Comparison of ENCODE assay signal across 1 cellular context in the genomic region with DNA sequence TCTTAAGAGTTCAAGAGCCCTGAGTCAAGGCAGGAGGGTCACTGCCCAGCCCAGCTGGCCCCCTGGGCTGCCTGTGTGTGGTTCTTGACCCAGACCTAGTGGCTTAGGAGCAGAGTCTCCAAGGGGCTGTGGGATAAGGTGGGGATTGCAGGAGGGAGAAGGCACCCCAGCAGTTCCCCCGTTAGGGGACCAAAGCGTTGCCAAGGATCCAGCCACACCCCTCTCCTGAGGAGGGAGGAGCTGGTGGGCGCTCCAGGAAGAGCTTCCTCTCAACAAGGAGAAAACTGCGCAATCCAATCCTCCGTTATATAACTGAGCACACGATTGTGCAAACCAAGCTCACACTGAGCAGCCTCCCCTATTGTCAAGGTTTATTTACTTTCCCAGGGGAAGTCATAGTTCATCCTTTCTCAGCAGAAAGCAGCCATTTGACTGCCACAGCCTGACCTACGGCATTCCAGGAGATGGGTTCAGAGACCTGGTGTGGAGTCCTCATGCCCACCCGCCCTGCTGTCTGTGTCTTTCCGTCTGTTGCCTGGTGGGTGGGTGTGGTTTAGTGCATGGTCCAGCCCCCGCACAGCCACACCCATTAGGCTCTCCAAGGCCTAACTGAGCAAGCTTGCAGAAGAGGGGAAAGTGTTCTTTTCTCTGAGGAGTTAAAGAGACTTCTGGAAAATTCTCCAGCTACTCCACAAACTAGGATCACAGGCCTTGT.
TF ChIP-seq lines count a peak whose summit lies in the region.

No MANE protein-coding gene starts in this region.

TF ChIP-seq in HepG2, 621 proteins besides CTCF, POLR2A, EP300 and RAD21 (continued from another document and continues in another):
- TF ChIP-seq, protein P1, sequence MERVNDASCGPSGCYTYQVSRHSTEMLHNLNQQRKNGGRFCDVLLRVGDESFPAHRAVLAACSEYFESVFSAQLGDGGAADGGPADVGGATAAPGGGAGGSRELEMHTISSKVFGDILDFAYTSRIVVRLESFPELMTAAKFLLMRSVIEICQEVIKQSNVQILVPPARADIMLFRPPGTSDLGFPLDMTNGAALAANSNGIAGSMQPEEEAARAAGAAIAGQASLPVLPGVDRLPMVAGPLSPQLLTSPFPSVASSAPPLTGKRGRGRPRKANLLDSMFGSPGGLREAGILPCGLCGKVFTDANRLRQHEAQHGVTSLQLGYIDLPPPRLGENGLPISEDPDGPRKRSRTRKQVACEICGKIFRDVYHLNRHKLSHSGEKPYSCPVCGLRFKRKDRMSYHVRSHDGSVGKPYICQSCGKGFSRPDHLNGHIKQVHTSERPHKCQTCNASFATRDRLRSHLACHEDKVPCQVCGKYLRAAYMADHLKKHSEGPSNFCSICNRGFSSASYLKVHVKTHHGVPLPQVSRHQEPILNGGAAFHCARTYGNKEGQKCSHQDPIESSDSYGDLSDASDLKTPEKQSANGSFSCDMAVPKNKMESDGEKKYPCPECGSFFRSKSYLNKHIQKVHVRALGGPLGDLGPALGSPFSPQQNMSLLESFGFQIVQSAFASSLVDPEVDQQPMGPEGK (CRISPR knock-in tag; IDR thresholded peaks at IDR 0.05) = peak; percentile 80
- 0 out of 2 replicates have a peak, but pooled peaks have one; percentile 62 for TF ChIP-seq ZNF367 (CRISPR knock-in tag; IDR thresholded peaks at IDR 0.05; ENCODE audit: borderline replicate concordance)
- no peak for TF ChIP-seq SUZ12 (IDR thresholded peaks at IDR 0.05; ENCODE audit: low read depth, low read length)
- TF ChIP-seq ZSCAN12 (CRISPR knock-in tag; IDR thresholded peaks at IDR 0.05) = no peak
- peak; percentile 99 for TF ChIP-seq RXRB (CRISPR knock-in tag; IDR thresholded peaks at IDR 0.05; ENCODE audit: borderline replicate concordance)
- TF ChIP-seq LCORL (IDR thresholded peaks at IDR 0.05) = peak; percentile 49; the same call in 1 of the 2 replicates
- TF ChIP-seq LCORL (CRISPR knock-in tag; IDR thresholded peaks at IDR 0.05) = peak; percentile 98
- peak; percentile 96 for TF ChIP-seq SIX1 (CRISPR knock-in tag; IDR thresholded peaks at IDR 0.05; ENCODE audit: borderline replicate concordance)
- no peak for TF ChIP-seq ZNF615 (CRISPR knock-in tag; IDR thresholded peaks at IDR 0.05; ENCODE audit: borderline replicate concordance)
- TF ChIP-seq SMAD9 (CRISPR knock-in tag; IDR thresholded peaks at IDR 0.05) = no peak
- no peak for TF ChIP-seq HNRNPLL (IDR thresholded peaks at IDR 0.05; ENCODE audit: low read depth, low read length, poor library complexity, severe bottlenecking)
- no peak for TF ChIP-seq HDAC6 (IDR thresholded peaks at IDR 0.05; ENCODE audit: low read depth, low read length)
- peak; percentile 57 for TF ChIP-seq IKZF4 (CRISPR knock-in tag; IDR thresholded peaks at IDR 0.05; ENCODE audit: borderline replicate concordance, low read depth, not compliant biosample characterization)
- TF ChIP-seq, protein P2, sequence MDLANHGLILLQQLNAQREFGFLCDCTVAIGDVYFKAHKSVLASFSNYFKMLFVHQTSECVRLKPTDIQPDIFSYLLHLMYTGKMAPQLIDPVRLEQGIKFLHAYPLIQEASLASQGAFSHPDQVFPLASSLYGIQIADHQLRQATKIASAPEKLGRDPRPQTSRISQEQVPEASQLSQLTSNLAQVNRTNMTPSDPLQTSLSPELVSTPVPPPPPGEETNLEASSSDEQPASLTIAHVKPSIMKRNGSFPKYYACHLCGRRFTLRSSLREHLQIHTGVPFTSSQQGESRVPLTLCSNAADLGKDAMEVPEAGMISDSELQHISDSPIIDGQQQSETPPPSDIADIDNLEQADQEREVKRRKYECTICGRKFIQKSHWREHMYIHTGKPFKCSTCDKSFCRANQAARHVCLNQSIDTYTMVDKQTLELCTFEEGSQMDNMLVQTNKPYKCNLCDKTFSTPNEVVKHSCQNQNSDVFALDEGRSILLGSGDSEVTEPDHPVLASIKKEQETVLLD (CRISPR knock-in tag; IDR thresholded peaks at IDR 0.05; ENCODE audit: low read depth) = no peak
- no peak for TF ChIP-seq MTA3 (CRISPR knock-in tag; IDR thresholded peaks at IDR 0.05)
- no peak for TF ChIP-seq CAMTA2 (CRISPR knock-in tag; IDR thresholded peaks at IDR 0.05; ENCODE audit: borderline replicate concordance)
- no peak for TF ChIP-seq ZNF468 (CRISPR knock-in tag; IDR thresholded peaks at IDR 0.05)
- 0 out of 2 replicates have a peak, but pooled peaks have one; percentile 42 for TF ChIP-seq HES4 (CRISPR knock-in tag; IDR thresholded peaks at IDR 0.05; ENCODE audit: borderline replicate concordance)
- peak; percentile 95 for TF ChIP-seq ZKSCAN8 (CRISPR knock-in tag; IDR thresholded peaks at IDR 0.05; ENCODE audit: borderline replicate concordance)
- TF ChIP-seq PITX1 (CRISPR knock-in tag; IDR thresholded peaks at IDR 0.05) = peak; percentile 92
- peak; percentile 70; the same call in 1 of the 2 replicates for TF ChIP-seq GZF1 (CRISPR knock-in tag; IDR thresholded peaks at IDR 0.05)
- TF ChIP-seq DMAP1 (CRISPR knock-in tag; IDR thresholded peaks at IDR 0.05) = peak; percentile 86
- TF ChIP-seq CEBPG (CRISPR knock-in tag; IDR thresholded peaks at IDR 0.05) = peak; percentile 99
- TF ChIP-seq ZNF550 (CRISPR knock-in tag; IDR thresholded peaks at IDR 0.05; ENCODE audit: borderline replicate concordance) = no peak
- TF ChIP-seq, protein P3, sequence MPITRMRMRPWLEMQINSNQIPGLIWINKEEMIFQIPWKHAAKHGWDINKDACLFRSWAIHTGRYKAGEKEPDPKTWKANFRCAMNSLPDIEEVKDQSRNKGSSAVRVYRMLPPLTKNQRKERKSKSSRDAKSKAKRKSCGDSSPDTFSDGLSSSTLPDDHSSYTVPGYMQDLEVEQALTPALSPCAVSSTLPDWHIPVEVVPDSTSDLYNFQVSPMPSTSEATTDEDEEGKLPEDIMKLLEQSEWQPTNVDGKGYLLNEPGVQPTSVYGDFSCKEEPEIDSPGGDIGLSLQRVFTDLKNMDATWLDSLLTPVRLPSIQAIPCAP (CRISPR knock-in tag; IDR thresholded peaks at IDR 0.05; ENCODE audit: low read depth) = no peak; the same call in 1 of the 2 replicates
- 0 out of 2 replicates have a peak, but pooled peaks have one; percentile 52 for TF ChIP-seq RFX5 (IDR thresholded peaks at IDR 0.05; ENCODE audit: low read depth, low read length)
- no peak for TF ChIP-seq ZNF546 (CRISPR knock-in tag; conservative IDR thresholded peaks at IDR 0.05)
- TF ChIP-seq, protein P4, sequence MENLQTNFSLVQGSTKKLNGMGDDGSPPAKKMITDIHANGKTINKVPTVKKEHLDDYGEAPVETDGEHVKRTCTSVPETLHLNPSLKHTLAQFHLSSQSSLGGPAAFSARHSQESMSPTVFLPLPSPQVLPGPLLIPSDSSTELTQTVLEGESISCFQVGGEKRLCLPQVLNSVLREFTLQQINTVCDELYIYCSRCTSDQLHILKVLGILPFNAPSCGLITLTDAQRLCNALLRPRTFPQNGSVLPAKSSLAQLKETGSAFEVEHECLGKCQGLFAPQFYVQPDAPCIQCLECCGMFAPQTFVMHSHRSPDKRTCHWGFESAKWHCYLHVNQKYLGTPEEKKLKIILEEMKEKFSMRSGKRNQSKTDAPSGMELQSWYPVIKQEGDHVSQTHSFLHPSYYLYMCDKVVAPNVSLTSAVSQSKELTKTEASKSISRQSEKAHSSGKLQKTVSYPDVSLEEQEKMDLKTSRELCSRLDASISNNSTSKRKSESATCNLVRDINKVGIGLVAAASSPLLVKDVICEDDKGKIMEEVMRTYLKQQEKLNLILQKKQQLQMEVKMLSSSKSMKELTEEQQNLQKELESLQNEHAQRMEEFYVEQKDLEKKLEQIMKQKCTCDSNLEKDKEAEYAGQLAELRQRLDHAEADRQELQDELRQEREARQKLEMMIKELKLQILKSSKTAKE (CRISPR knock-in tag; IDR thresholded peaks at IDR 0.05; ENCODE audit: borderline replicate concordance) = peak; percentile 98
- TF ChIP-seq SAFB2 (CRISPR knock-in tag; IDR thresholded peaks at IDR 0.05; ENCODE audit: borderline replicate concordance, low read depth) = peak; percentile 46; the same call in 1 of the 2 replicates
- peak; percentile 82 for TF ChIP-seq ZNF766 (CRISPR knock-in tag; IDR thresholded peaks at IDR 0.05; ENCODE audit: borderline replicate concordance)
- TF ChIP-seq MXI1 (IDR thresholded peaks at IDR 0.05; ENCODE audit: borderline replicate concordance, low read depth, low read length) = 0 out of 3 replicates have a peak, but pooled peaks have one; percentile 37
- peak; percentile 96 for TF ChIP-seq NR2F6 (IDR thresholded peaks at IDR 0.05)
- TF ChIP-seq NR2F6 (CRISPR knock-in tag; IDR thresholded peaks at IDR 0.05) = peak; percentile 96
- TF ChIP-seq, protein P5, sequence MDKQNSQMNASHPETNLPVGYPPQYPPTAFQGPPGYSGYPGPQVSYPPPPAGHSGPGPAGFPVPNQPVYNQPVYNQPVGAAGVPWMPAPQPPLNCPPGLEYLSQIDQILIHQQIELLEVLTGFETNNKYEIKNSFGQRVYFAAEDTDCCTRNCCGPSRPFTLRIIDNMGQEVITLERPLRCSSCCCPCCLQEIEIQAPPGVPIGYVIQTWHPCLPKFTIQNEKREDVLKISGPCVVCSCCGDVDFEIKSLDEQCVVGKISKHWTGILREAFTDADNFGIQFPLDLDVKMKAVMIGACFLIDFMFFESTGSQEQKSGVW (CRISPR knock-in tag; IDR thresholded peaks at IDR 0.05; ENCODE audit: borderline replicate concordance) = no peak
- TF ChIP-seq ZNF703 (CRISPR knock-in tag; IDR thresholded peaks at IDR 0.05; ENCODE audit: borderline replicate concordance) = no peak
- peak; percentile 92 for TF ChIP-seq PPARG (CRISPR knock-in tag; conservative IDR thresholded peaks at IDR 0.05)
- TF ChIP-seq, protein P6, sequence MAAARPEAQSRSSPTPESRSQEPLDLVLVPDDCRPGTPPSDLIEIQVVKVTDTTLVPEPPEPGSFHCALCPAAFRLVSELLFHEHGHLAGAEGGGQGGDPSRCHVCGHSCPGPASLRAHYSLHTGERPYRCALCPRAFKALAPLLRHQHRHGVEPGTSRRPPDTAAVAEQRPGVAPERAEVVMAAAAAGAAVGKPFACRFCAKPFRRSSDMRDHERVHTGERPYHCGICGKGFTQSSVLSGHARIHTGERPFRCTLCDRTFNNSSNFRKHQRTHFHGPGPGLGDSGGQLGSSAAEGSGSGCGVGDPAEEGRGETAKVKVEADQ (CRISPR knock-in tag; IDR thresholded peaks at IDR 0.05; ENCODE audit: borderline replicate concordance) = peak; percentile 85
- TF ChIP-seq, protein P7, sequence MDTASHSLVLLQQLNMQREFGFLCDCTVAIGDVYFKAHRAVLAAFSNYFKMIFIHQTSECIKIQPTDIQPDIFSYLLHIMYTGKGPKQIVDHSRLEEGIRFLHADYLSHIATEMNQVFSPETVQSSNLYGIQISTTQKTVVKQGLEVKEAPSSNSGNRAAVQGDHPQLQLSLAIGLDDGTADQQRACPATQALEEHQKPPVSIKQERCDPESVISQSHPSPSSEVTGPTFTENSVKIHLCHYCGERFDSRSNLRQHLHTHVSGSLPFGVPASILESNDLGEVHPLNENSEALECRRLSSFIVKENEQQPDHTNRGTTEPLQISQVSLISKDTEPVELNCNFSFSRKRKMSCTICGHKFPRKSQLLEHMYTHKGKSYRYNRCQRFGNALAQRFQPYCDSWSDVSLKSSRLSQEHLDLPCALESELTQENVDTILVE (CRISPR knock-in tag; IDR thresholded peaks at IDR 0.05) = peak; percentile 94
- TF ChIP-seq IRX3 (CRISPR knock-in tag; IDR thresholded peaks at IDR 0.05; ENCODE audit: borderline replicate concordance, low read depth) = no peak
- no peak for TF ChIP-seq ZNF780A (CRISPR knock-in tag; IDR thresholded peaks at IDR 0.05)
- TF ChIP-seq, protein P8, sequence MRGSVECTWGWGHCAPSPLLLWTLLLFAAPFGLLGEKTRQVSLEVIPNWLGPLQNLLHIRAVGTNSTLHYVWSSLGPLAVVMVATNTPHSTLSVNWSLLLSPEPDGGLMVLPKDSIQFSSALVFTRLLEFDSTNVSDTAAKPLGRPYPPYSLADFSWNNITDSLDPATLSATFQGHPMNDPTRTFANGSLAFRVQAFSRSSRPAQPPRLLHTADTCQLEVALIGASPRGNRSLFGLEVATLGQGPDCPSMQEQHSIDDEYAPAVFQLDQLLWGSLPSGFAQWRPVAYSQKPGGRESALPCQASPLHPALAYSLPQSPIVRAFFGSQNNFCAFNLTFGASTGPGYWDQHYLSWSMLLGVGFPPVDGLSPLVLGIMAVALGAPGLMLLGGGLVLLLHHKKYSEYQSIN (CRISPR knock-in tag; IDR thresholded peaks at IDR 0.05; ENCODE audit: borderline replicate concordance) = no peak
- TF ChIP-seq ZNF34 (CRISPR knock-in tag; IDR thresholded peaks at IDR 0.05; ENCODE audit: borderline replicate concordance) = peak; percentile 58; the same call in 1 of the 2 replicates
- peak; percentile 82; the same call in 1 of the 2 replicates for TF ChIP-seq YEATS4 (CRISPR knock-in tag; IDR thresholded peaks at IDR 0.05; ENCODE audit: borderline replicate concordance)
- TF ChIP-seq ZFYVE20 (CRISPR knock-in tag; IDR thresholded peaks at IDR 0.05; ENCODE audit: borderline replicate concordance, low read depth) = no peak
- no peak for TF ChIP-seq ZNF773 (CRISPR knock-in tag; IDR thresholded peaks at IDR 0.05; ENCODE audit: borderline replicate concordance)
- peak; percentile 48; the same call in 1 of the 2 replicates for TF ChIP-seq ZNF460 (CRISPR knock-in tag; IDR thresholded peaks at IDR 0.05; ENCODE audit: borderline replicate concordance)
- TF ChIP-seq ZFP36L2 (CRISPR knock-in tag; IDR thresholded peaks at IDR 0.05) = no peak
- TF ChIP-seq ZSCAN21 (CRISPR knock-in tag; IDR thresholded peaks at IDR 0.05; ENCODE audit: borderline replicate concordance) = peak; percentile 77; the same call in 1 of the 2 replicates
- TF ChIP-seq SIX4 (CRISPR knock-in tag; IDR thresholded peaks at IDR 0.05) = peak; percentile 85
- TF ChIP-seq GTF2F1 (IDR thresholded peaks at IDR 0.05; ENCODE audit: low read length) = no peak
- peak; percentile 90; the same call in 1 of the 2 replicates for TF ChIP-seq AKAP8 (CRISPR knock-in tag; IDR thresholded peaks at IDR 0.05)
- no peak for TF ChIP-seq PTBP1 (IDR thresholded peaks at IDR 0.05; ENCODE audit: low read depth, low read length, poor library complexity, severe bottlenecking)
- peak; percentile 94; the same call in 1 of the 2 replicates for TF ChIP-seq ZNF205 (CRISPR knock-in tag; IDR thresholded peaks at IDR 0.05)
